ENCODE assay signal across 10 cellular contexts in the genomic region with DNA sequence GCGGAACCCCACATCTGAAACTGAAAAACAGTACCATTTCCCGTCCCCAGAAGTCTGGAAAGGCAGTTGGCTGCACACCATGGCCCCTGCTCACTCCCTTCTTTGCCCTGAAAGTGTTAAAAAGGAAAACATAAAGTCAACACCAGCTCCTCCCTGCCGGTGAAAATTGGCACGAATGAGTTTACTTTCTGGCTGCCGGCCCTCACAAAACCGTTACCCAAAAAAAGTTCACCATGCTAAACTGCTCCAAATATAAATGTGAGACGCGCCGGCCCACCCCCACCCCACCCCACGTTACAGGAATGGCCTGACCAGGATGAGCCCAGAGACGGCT. TPM values are rescaled to one million over a fixed set of nuclear protein-coding genes. Genes with fewer than 3 reads are reported as not detected.
A peak's percentile ranks its signal among the peaks of the same experiment; 100 is the strongest.
DNase-seq lines count a peak whose midpoint lies in the region; ATAC-seq and TF ChIP-seq lines count a peak whose summit lies in the region.
"Had no signal": no experiment of that assay in that cellular context is flagged by ENCODE, and none has a peak within 500 bp of the region (broad histone marks: within the 10 kb centered on the region; RNA-seq: fewer than 3 reads in every experiment).

No MANE protein-coding gene starts in this region.

- no peaks in the 10 kb centered on the region for H3K9me3 Mint-ChIP-seq in activated naive CD4-positive, alpha-beta T cell treated with anti-CD3 and anti-CD28 coated beads, Interleukin-2, amount 50 U/mL, for 72 hours
- H3K9me3 Mint-ChIP-seq: activated naive CD4-positive, alpha-beta T cell treated with anti-CD3 and anti-CD28 coated beads, Interleukin-2, amount 50 U/mL, for 24 hours had no signal

- 8 to 21% (median 14%) methylated on average over 10 to 11 of the region's 11 CpGs for WGBS in stomach, 5 donors

- H3K4me1 ChIP-seq in HUES48 (ENCODE audit: control insufficient read depth, insufficient read depth, low read length) = peaks cover 6% of the 10 kb centered on the region; the same call in 1 of the 2 replicates
- H3K4me1 ChIP-seq in stomach = peaks cover 0 to 43% (median 27%) of the 10 kb centered on the region in 4 donors

- intact Hi-C loops in stomach (cut with DNase I; ENCODE audit: low total_unique reads) = loop anchor here (10.0 kb wide), 1 partner anchor 173 kb away; no protein-coding TSS in a partner anchor

- H3K27me3 ChIP-seq in HUES48 (ENCODE audit: control insufficient read depth, insufficient read depth, low read length) (peaks cover 14% of the 10 kb centered on the region), stomach (peaks cover 0 to 15% (median 0%) of the 10 kb centered on the region in 3 donors)

- H3K27ac ChIP-seq in HUES48 (ENCODE audit: low read depth, low read length) = no peak overlapping the region
- H3K27ac ChIP-seq in caudate nucleus (ENCODE audit: low read depth, low read length) = peak overlapping the region; percentile 76
- H3K27ac ChIP-seq in stomach = peak overlapping the region in 4 of 5 donors; percentile 82 to 96 (median 85)
- H3K27ac ChIP-seq: neutrophil had no signal

- H3K9me3 ChIP-seq in HUES48 (ENCODE audit: control insufficient read depth, insufficient read depth, low read length) = no peaks in the 10 kb centered on the region
- H3K9me3 ChIP-seq in stomach = no peaks in the 10 kb centered on the region
- H3K9me3 ChIP-seq: neutrophil had no signal

- DNase-seq in caudate nucleus (lab: John Stamatoyannopoulos, UW) (no peak), left lobe of liver (ENCODE audit: low spot score) (peak; percentile 59), stomach (no peak), COR-L47 (lab: John Stamatoyannopoulos, UW) (no peak)
- DNase-seq in activated naive CD4-positive, alpha-beta T cell treated with anti-CD3 and anti-CD28 coated beads, Interleukin-2, amount 50 U/mL, for 72 hours (ENCODE audit: low spot score in 2 of 2) = no peak

- H3K4me3 ChIP-seq in HUES48 (ENCODE audit: low read depth, low read length) = peak overlapping the region; percentile 73
- peak overlapping the region; percentile 74 to 84 (median 82) for H3K4me3 ChIP-seq in stomach

- TF ChIP-seq EP300 in stomach (IDR thresholded peaks at IDR 0.05) = no peak

- TF ChIP-seq POLR2A in stomach (IDR thresholded peaks at IDR 0.05) = no peak

- ATAC-seq in left lobe of liver (peak; percentile 14), GM19351 (IDR thresholded peaks at IDR 0.05; ENCODE audit: unreplicated experiment) (no peak), HG03521 (IDR thresholded peaks at IDR 0.05; ENCODE audit: unreplicated experiment) (no peak)
- no peak for ATAC-seq in activated naive CD4-positive, alpha-beta T cell treated with anti-CD3 and anti-CD28 coated beads, Interleukin-2, amount 50 U/mL, for 72 hours

- H3K36me3 Mint-ChIP-seq in activated naive CD4-positive, alpha-beta T cell treated with anti-CD3 and anti-CD28 coated beads, Interleukin-2, amount 50 U/mL, for 72 hours = no peaks in the 10 kb centered on the region
- H3K36me3 Mint-ChIP-seq: activated naive CD4-positive, alpha-beta T cell treated with anti-CD3 and anti-CD28 coated beads, Interleukin-2, amount 50 U/mL, for 24 hours had no signal

- H3K9ac ChIP-seq in HUES48 (ENCODE audit: low read depth, low read length) = no peak overlapping the region

- H3K36me3 ChIP-seq in HUES48 (ENCODE audit: control insufficient read depth, insufficient read depth, low read length) (no peaks in the 10 kb centered on the region), stomach (no peaks in the 10 kb centered on the region)
- H3K36me3 ChIP-seq: neutrophil had no signal

- no peak for TF ChIP-seq CTCF in stomach (IDR thresholded peaks at IDR 0.05)

- H3K27ac Mint-ChIP-seq in activated naive CD4-positive, alpha-beta T cell treated with anti-CD3 and anti-CD28 coated beads, Interleukin-2, amount 50 U/mL, for 72 hours = no peak overlapping the region
- H3K27ac Mint-ChIP-seq: activated naive CD4-positive, alpha-beta T cell treated with anti-CD3 and anti-CD28 coated beads, Interleukin-2, amount 50 U/mL, for 24 hours had no signal

RNA-seq across cellular contexts. Expression of gene DIP2C, which starts 1.2 kb away (rescaled TPM):
- total RNA-seq in left lobe of liver (13.9 TPM), stomach (10 to 100 TPM; 19.3 to 40.1 (median 29.5) TPM)
- 1 to 10 TPM; 2.4 to 4.0 (median 2.9) TPM for polyA plus RNA-seq in stomach
- 1 to 10 TPM in 1 of 2 donors, under 1 TPM in 1; 0.55 to 1.7 TPM for total RNA-seq in activated naive CD4-positive, alpha-beta T cell treated with anti-CD3 and anti-CD28 coated beads, Interleukin-2, amount 50 U/mL, for 72 hours
